ENCODE assay signal across 31 cellular contexts in the genomic region with DNA sequence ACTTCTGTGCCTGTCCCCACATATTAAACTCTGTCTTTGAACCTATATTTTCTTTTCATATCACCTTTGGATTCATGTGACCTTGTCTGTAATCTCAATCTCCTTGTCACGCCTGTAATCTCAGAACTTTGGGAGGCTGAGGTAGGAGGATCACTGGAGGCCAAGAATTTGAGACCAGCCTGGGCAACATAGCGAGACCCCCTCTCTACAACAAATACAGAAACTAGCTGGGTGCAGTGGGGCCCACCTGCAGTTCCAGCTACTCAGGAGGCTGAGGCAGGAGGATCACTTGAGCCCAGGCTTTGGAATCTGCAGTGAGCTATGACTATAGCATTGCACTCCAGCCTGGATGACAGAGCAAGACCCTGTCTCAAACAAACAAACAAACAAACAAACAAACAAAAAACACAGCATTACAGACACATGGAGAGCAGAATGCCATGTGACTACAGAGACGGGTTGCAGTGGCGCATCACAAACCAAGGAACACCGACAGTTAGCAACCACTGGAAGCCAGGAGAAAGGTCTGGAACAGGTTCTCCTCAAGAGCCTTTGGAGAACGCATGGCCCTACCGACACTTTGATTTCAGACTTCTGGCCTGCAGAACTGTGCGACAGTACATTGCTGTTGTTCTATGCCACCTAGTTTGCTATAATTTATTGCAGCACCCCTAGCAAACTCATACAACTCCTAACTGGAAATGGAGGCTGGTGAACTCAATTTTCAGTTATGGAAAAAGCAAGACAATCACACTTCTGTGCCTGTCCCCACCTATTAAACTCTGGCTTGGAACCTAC.
"Had no signal": no experiment of that assay in that cellular context is flagged by ENCODE, and none has a peak within 500 bp of the region (broad histone marks: within the 10 kb centered on the region; RNA-seq: fewer than 3 reads in every experiment).

No MANE protein-coding gene starts in this region.

- H3K27ac ChIP-seq: ascending aorta, esophagus muscularis mucosa, neural progenitor cell, parathyroid adenoma, right atrium auricular region, spleen, testis, transverse colon, WERI-Rb-1 had no signal

- H3K27me3 Mint-ChIP-seq: activated CD4-positive, alpha-beta memory T cell treated with anti-CD3 and anti-CD28 coated beads for 36 hours; activated CD4-positive, alpha-beta T cell treated with anti-CD3 and anti-CD28 coated beads, Interleukin-2, amount 10 ng/mL, durations not matched to agents 24 days and 14 days; activated naive CD4-positive, alpha-beta T cell treated with anti-CD3 and anti-CD28 coated beads, Interleukin-2, amount 10 ng/mL, durations not matched to agents 7 days and 5 days; activated naive CD8-positive, alpha-beta T cell treated with anti-CD3 and anti-CD28 coated beads, Interleukin-2, amount 10 ng/mL, durations not matched to agents 7 days and 5 days; activated T-cell treated with anti-CD3 and anti-CD28 coated beads, Interleukin-2, amount 50 U/mL, for 24 hours; naive thymus-derived CD4-positive, alpha-beta T cell had no signal

- H3K27ac Mint-ChIP-seq: activated CD4-positive, alpha-beta memory T cell treated with anti-CD3 and anti-CD28 coated beads for 36 hours; activated naive CD4-positive, alpha-beta T cell treated with anti-CD3 and anti-CD28 coated beads, Interleukin-2, amount 10 ng/mL, durations not matched to agents 7 days and 5 days; activated naive CD8-positive, alpha-beta T cell treated with anti-CD3 and anti-CD28 coated beads, Interleukin-2, amount 10 ng/mL, durations not matched to agents 7 days and 5 days; activated T-cell treated with anti-CD3 and anti-CD28 coated beads, Interleukin-2, amount 50 U/mL, for 24 hours; naive thymus-derived CD4-positive, alpha-beta T cell; T-helper 1 cell treated with Interleukin-12 subunit alpha and Interleukin-12 subunit beta and Interleukin-4 antibody, amounts not matched to agents 30 μg/mL and 1 μg/mL, for 36 hours had no signal

- H3K4me1 Mint-ChIP-seq: activated naive CD4-positive, alpha-beta T cell treated with anti-CD3 and anti-CD28 coated beads, Interleukin-2, amount 10 ng/mL, durations not matched to agents 7 days and 5 days had no signal

- ATAC-seq: naive thymus-derived CD4-positive, alpha-beta T cell had no signal

- H3K36me3 ChIP-seq: ascending aorta, esophagus muscularis mucosa, neural progenitor cell, right atrium auricular region, spleen, transverse colon, WERI-Rb-1 had no signal

- DNase-seq: activated CD4-positive, alpha-beta T cell treated with anti-CD3 and anti-CD28 coated beads, Interleukin-2, amount 10 ng/mL, durations not matched to agents 24 days and 14 days; activated CD4-positive, CD25-positive, alpha-beta regulatory T cell treated with anti-CD3 and anti-CD28 coated beads, Interleukin-2, amount 50 U/mL, for 72 hours; activated CD8-positive, alpha-beta memory T cell treated with anti-CD3 and anti-CD28 coated beads, Interleukin-2, amount 50 U/mL, for 48 hours; activated gamma-delta T cell; activated naive CD4-positive, alpha-beta T cell treated with anti-CD3 and anti-CD28 coated beads, Interleukin-2, amount 10 ng/mL, durations not matched to agents 7 days and 5 days; activated naive CD8-positive, alpha-beta T cell treated with anti-CD3 and anti-CD28 coated beads, Interleukin-2, amount 10 ng/mL, durations not matched to agents 7 days and 5 days; activated T-cell treated with anti-CD3 and anti-CD28 coated beads, Interleukin-2, amount 50 U/mL, for 24 hours; central memory CD4-positive, alpha-beta T cell; glutamatergic neuron; islet precursor cell; left colon; midbrain; naive thymus-derived CD4-positive, alpha-beta T cell; occipital lobe; spleen; stimulated activated CD4-positive, alpha-beta T cell treated with anti-CD3 and anti-CD28 coated beads, Interleukin-2, amount 100 ng/mL, for 48 hours; stimulated activated naive CD4-positive, alpha-beta T cell treated with Interleukin-2 at 50 U/mL for 16 hours; T-helper 9 cell; testis; transverse colon; WERI-Rb-1 had no signal

- H3K4me1 ChIP-seq: ascending aorta, esophagus muscularis mucosa, neural progenitor cell, parathyroid adenoma, right atrium auricular region, spleen, testis, transverse colon had no signal

- H3K79me2 ChIP-seq: parathyroid adenoma had no signal

- H2AFZ ChIP-seq: neural progenitor cell, parathyroid adenoma had no signal

- H3K36me3 Mint-ChIP-seq: activated CD4-positive, alpha-beta memory T cell treated with anti-CD3 and anti-CD28 coated beads for 36 hours; activated naive CD4-positive, alpha-beta T cell treated with anti-CD3 and anti-CD28 coated beads, Interleukin-2, amount 10 ng/mL, durations not matched to agents 7 days and 5 days; neural progenitor cell had no signal

- H3K4me2 ChIP-seq: neural progenitor cell had no signal

- FAIRE-seq: frontal cortex, TTC549, urothelium cell line had no signal

- H3K4me3 ChIP-seq: ascending aorta, esophagus muscularis mucosa, neural progenitor cell, right atrium auricular region, spleen, testis, transverse colon had no signal

- H3K9ac ChIP-seq: neural progenitor cell, parathyroid adenoma had no signal

- H3K9me3 ChIP-seq: ascending aorta, esophagus muscularis mucosa, right atrium auricular region, testis, transverse colon had no signal

- H3K9me3 Mint-ChIP-seq: activated CD4-positive, alpha-beta memory T cell treated with anti-CD3 and anti-CD28 coated beads for 36 hours; activated CD4-positive, alpha-beta T cell treated with anti-CD3 and anti-CD28 coated beads, Interleukin-2, amount 10 ng/mL, durations not matched to agents 24 days and 14 days had no signal

- H3K27me3 ChIP-seq: ascending aorta, esophagus muscularis mucosa, neural progenitor cell, right atrium auricular region, spleen, testis, transverse colon had no signal

- H3K4me3 Mint-ChIP-seq: activated CD4-positive, alpha-beta memory T cell treated with anti-CD3 and anti-CD28 coated beads for 36 hours; activated CD4-positive, alpha-beta T cell treated with anti-CD3 and anti-CD28 coated beads, Interleukin-2, amount 10 ng/mL, durations not matched to agents 24 days and 14 days; activated naive CD4-positive, alpha-beta T cell treated with anti-CD3 and anti-CD28 coated beads, Interleukin-2, amount 10 ng/mL, durations not matched to agents 7 days and 5 days; activated naive CD8-positive, alpha-beta T cell treated with anti-CD3 and anti-CD28 coated beads, Interleukin-2, amount 10 ng/mL, durations not matched to agents 7 days and 5 days; activated T-cell treated with anti-CD3 and anti-CD28 coated beads, Interleukin-2, amount 50 U/mL, for 24 hours; naive thymus-derived CD4-positive, alpha-beta T cell; neural progenitor cell; T-helper 1 cell treated with Interleukin-12 subunit alpha and Interleukin-12 subunit beta and Interleukin-4 antibody, amounts not matched to agents 30 μg/mL and 1 μg/mL, for 36 hours had no signal
